10 cellular contexts compared by ENCODE assay signal in genomic region chr16:1181715-1182671, GRCh38. TPM values are rescaled to one million over a fixed set of nuclear protein-coding genes. Genes with fewer than 3 reads are reported as not detected.
DNase-seq lines count a peak whose midpoint lies in the region; FAIRE-seq lines count a peak whose summit lies in the region.
"Had no signal": no experiment of that assay in that cellular context is flagged by ENCODE, and none has a peak within 500 bp of the region (broad histone marks: within the 10 kb centered on the region; RNA-seq: fewer than 3 reads in every experiment).

No MANE protein-coding gene starts in this region.

- FAIRE-seq in GM19239 (lab: Jason Lieb, UNC), result no peak

- DNase-seq in A172 (ENCODE audit: low spot score), result peak; percentile 78
- DNase-seq in MG63, result peak; percentile 57
- no peak for DNase-seq in NCI-H1930 (lab: John Stamatoyannopoulos, UW)
- DNase-seq in iPS-NIHi11 (ENCODE audit: low spot score), result no peak
- DNase-seq in T-helper 2 cell, result no peak
- DNase-seq in GM19239 (ENCODE audit: insufficient read length, low spot score), result no peak
- DNase-seq: CD4-positive, alpha-beta T cell; immature natural killer cell had no signal

- H3K9me3 ChIP-seq in MG63 (no peaks in the 10 kb centered on the region), duodenal mucosa (ENCODE audit: control insufficient read depth in 1 of 2, low read length in 2 of 2) (no peaks in the 10 kb centered on the region), mucosa of rectum (ENCODE audit: control insufficient read depth in 2 of 2, low read length in 2 of 2) (no peaks in the 10 kb centered on the region)

- H3K4me3 ChIP-seq in MG63 (no peak overlapping the region), duodenal mucosa (ENCODE audit: low read depth in 1 of 2, low read length in 2 of 2) (no peak overlapping the region), mucosa of rectum (ENCODE audit: low read length in 2 of 2) (no peak overlapping the region)

- H3K36me3 ChIP-seq in MG63, result no peaks in the 10 kb centered on the region
- no peaks in the 10 kb centered on the region for H3K36me3 ChIP-seq in duodenal mucosa (ENCODE audit: control insufficient read depth in 1 of 2, insufficient read depth in 2 of 2, low read length in 2 of 2)
- no peaks in the 10 kb centered on the region for H3K36me3 ChIP-seq in mucosa of rectum (ENCODE audit: control insufficient read depth in 2 of 2, insufficient read depth in 2 of 2, low read length in 2 of 2)

- no peak overlapping the region for H3K9ac ChIP-seq in duodenal mucosa (ENCODE audit: low read depth in 1 of 2, low read length in 2 of 2)
- H3K9ac ChIP-seq in mucosa of rectum (ENCODE audit: low read depth in 1 of 2, low read length in 2 of 2), result no peak overlapping the region

- no peaks in the 10 kb centered on the region for H3K27me3 ChIP-seq in MG63
- H3K27me3 ChIP-seq in duodenal mucosa (ENCODE audit: control insufficient read depth in 1 of 2, insufficient read depth in 2 of 2, low read length in 2 of 2), result no peaks in the 10 kb centered on the region
- H3K27me3 ChIP-seq in mucosa of rectum (ENCODE audit: control insufficient read depth in 2 of 2, insufficient read depth in 2 of 2, low read length in 2 of 2), result no peaks in the 10 kb centered on the region

- H3K4me1 ChIP-seq in duodenal mucosa (ENCODE audit: control insufficient read depth in 1 of 2, insufficient read depth in 2 of 2, low read length in 2 of 2), result no peaks in the 10 kb centered on the region
- peaks cover 7% of the 10 kb centered on the region in 2 donors for H3K4me1 ChIP-seq in mucosa of rectum (ENCODE audit: control insufficient read depth in 2 of 2, insufficient read depth in 2 of 2, low read length in 2 of 2)

- H3K27ac ChIP-seq in duodenal mucosa (ENCODE audit: low read depth, low read length) (peak overlapping the region; percentile 75), mucosa of rectum (ENCODE audit: low read depth in 2 of 2, low read length in 2 of 2) (peak overlapping the region; percentile 67 to 68)

RNA-seq across cellular contexts. Expression of gene CACNA1H, which starts 29.1 kb away (rescaled TPM):
- total RNA-seq in A172 (2014; rRNA removed; shearing (Covaris generic)), result 2.0 and 3.4 TPM in 2 replicates
- total RNA-seq in MG63 (2014; rRNA removed; shearing (Covaris generic); ENCODE audit: low replicate concordance), result 0.27 and 0.59 TPM in 2 replicates

RNA-seq across cellular contexts. Expression of gene TPSG1, which starts 43.1 kb away (rescaled TPM):
- 2.9 and 4.3 TPM in 2 replicates for total RNA-seq in A172 (2014; rRNA removed; shearing (Covaris generic))
- 1.7 and 1.9 TPM in 2 replicates for total RNA-seq in MG63 (2014; rRNA removed; shearing (Covaris generic); ENCODE audit: low replicate concordance)
- total RNA-seq: CD4-positive, alpha-beta T cell had no signal

RNA-seq across cellular contexts. Expression of gene TPSB2, which starts 48.0 kb away (rescaled TPM):
- 1.1 TPM in 1 of 2 replicates, not detected in the other for total RNA-seq in A172 (2014; rRNA removed; shearing (Covaris generic))
- total RNA-seq in MG63 (2014; rRNA removed; shearing (Covaris generic); ENCODE audit: low replicate concordance), result not detected in 2 replicates
- total RNA-seq: CD4-positive, alpha-beta T cell had no signal

RNA-seq across cellular contexts. Expression of gene TPSAB1, which starts 58.5 kb away (rescaled TPM):
- total RNA-seq in A172 (2014; rRNA removed; shearing (Covaris generic)), result 2.1 and 4.0 TPM in 2 replicates
- total RNA-seq in MG63 (2014; rRNA removed; shearing (Covaris generic); ENCODE audit: low replicate concordance), result not detected in 2 replicates

Comparison
In these comparisons a context has a peak if more than half of its experiments do, and no peak if none do; other contexts are left out.
1. DNase-seq: peak in A172 (single experiment) and MG63 (single experiment); none in NCI-H1930 (0 of 2), iPS-NIHi11 (single experiment), T-helper 2 cell (0 of 5) and GM19239 (single experiment).